In genomic region chr22:46074771-46075551, GRCh38 we compare ENCODE assay signal across 9 cellular contexts.
DNase-seq lines count a peak whose midpoint lies in the region; ATAC-seq, FAIRE-seq and TF ChIP-seq lines count a peak whose summit lies in the region.
"Had no signal": no experiment of that assay in that cellular context is flagged by ENCODE, and none has a peak within 500 bp of the region (broad histone marks: within the 10 kb centered on the region; RNA-seq: fewer than 3 reads in every experiment).

No MANE protein-coding gene starts in this region.

- in situ Hi-C loops in transverse colon (cut with MboI; ENCODE audit: low pct_ligation_motif_present in 1 of 4, low pct_unique_long_range_greater_than_20kb in 1 of 4, low sequenced_read_pairs in 3 of 4): no loop called here

- H3K9me3 ChIP-seq in transverse colon: no peaks in the 10 kb centered on the region

- H3K36me3 Mint-ChIP-seq in activated T-cell treated with anti-CD3 and anti-CD28 coated beads, Interleukin-2, amount 50 U/mL, for 4 hours (ENCODE audit: insufficient read depth): no peaks in the 10 kb centered on the region
- H3K36me3 Mint-ChIP-seq: memory B cell had no signal

- peaks cover 3% of the 10 kb centered on the region for H3K36me3 ChIP-seq in kidney epithelial cell (ENCODE audit: control insufficient read depth, insufficient read depth, low read length)
- H3K36me3 ChIP-seq in transverse colon: no peaks in the 10 kb centered on the region

- H3K4me1 ChIP-seq in transverse colon: peaks cover 30 to 60% (median 52%) of the 10 kb centered on the region in 4 donors

- TF ChIP-seq CTCF in kidney epithelial cell (IDR thresholded peaks at IDR 0.05; ENCODE audit: insufficient read depth, low read length, poor library complexity, severe bottlenecking) (no peak), transverse colon (IDR thresholded peaks at IDR 0.05) (no peak)

- WGBS in transverse colon (ENCODE audit: low coverage in 1 of 2), 2 donors: 23 to 25% methylated on average over 2 to 16 of the region's 19 CpGs

- intact Hi-C loops in transverse colon (cut with DNase I; ENCODE audit: low total_unique reads): loop anchor here (10.0 kb wide), 1 partner anchor 70 kb away; no protein-coding TSS in a partner anchor

- no peak for FAIRE-seq in frontal cortex (lab: Jason Lieb, UNC)

- H3K27ac ChIP-seq in transverse colon: peak overlapping the region; percentile 98 to 99 (median 98)

- H3K4me3 ChIP-seq in kidney epithelial cell (ENCODE audit: low read depth, low read length) (peak overlapping the region; percentile 82), transverse colon (peak overlapping the region; percentile 73 to 90 (median 80))

- no peak for TF ChIP-seq EP300 in transverse colon (IDR thresholded peaks at IDR 0.05; ENCODE audit: low read depth)

- no peak for ATAC-seq in activated T-cell treated with anti-CD3 and anti-CD28 coated beads, Interleukin-2, amount 50 U/mL, for 4 hours

- H3K4me3 Mint-ChIP-seq in activated T-cell treated with anti-CD3 and anti-CD28 coated beads, Interleukin-2, amount 50 U/mL, for 4 hours: peak overlapping the region; percentile 1
- H3K4me3 Mint-ChIP-seq: memory B cell had no signal

- H3K27me3 Mint-ChIP-seq in activated T-cell treated with anti-CD3 and anti-CD28 coated beads, Interleukin-2, amount 50 U/mL, for 4 hours (ENCODE audit: low read depth): no peaks in the 10 kb centered on the region
- H3K27me3 Mint-ChIP-seq: memory B cell had no signal

- H3K9me3 Mint-ChIP-seq in activated T-cell treated with anti-CD3 and anti-CD28 coated beads, Interleukin-2, amount 50 U/mL, for 4 hours: no peaks in the 10 kb centered on the region
- H3K9me3 Mint-ChIP-seq: memory B cell had no signal

- H3K27me3 ChIP-seq in kidney epithelial cell (ENCODE audit: control insufficient read depth, insufficient read depth, low read length) (no peaks in the 10 kb centered on the region), transverse colon (no peaks in the 10 kb centered on the region)

- H3K4me1 Mint-ChIP-seq in activated T-cell treated with anti-CD3 and anti-CD28 coated beads, Interleukin-2, amount 50 U/mL, for 4 hours (ENCODE audit: low read depth): peaks cover 43% of the 10 kb centered on the region

- no peak for TF ChIP-seq POLR2A in transverse colon (IDR thresholded peaks at IDR 0.05)

- DNase-seq in activated T-cell treated with anti-CD3 and anti-CD28 coated beads, Interleukin-2, amount 50 U/mL, for 4 hours: no peak
- DNase-seq in activated T-cell treated with anti-CD3 and anti-CD28 coated beads for 4 hours (no peak), astrocyte of the hippocampus (ENCODE audit: low read depth, low spot score) (peak; percentile 46), kidney epithelial cell (ENCODE audit: low read depth) (no peak), transverse colon (peak; percentile 35), NCI-H510A treated with DMSO at 0.1 percent for 48 hours (lab: John Stamatoyannopoulos, UW) (no peak), frontal cortex (ENCODE audit: low spot score in 2 of 2) (no peak), NOMO-1 treated with DMSO at 0.1 percent for 48 hours (lab: John Stamatoyannopoulos, UW; ENCODE audit: unreplicated experiment) (no peak)

Comparison
In these comparisons a context has a peak if more than half of its experiments do, and no peak if none do; other contexts are left out.
1. DNase-seq: peak in astrocyte of the hippocampus (single experiment) and transverse colon (single experiment); none in activated T-cell treated with anti-CD3 and anti-CD28 coated beads, Interleukin-2, amount 50 U/mL, for 4 hours (single experiment), activated T-cell treated with anti-CD3 and anti-CD28 coated beads for 4 hours (single experiment), kidney epithelial cell (single experiment), NCI-H510A treated with DMSO at 0.1 percent for 48 hours (single experiment), frontal cortex (0 of 2) and NOMO-1 treated with DMSO at 0.1 percent for 48 hours (single experiment).